Comparison of ENCODE assay signal across 11 cellular contexts in the genomic region with DNA sequence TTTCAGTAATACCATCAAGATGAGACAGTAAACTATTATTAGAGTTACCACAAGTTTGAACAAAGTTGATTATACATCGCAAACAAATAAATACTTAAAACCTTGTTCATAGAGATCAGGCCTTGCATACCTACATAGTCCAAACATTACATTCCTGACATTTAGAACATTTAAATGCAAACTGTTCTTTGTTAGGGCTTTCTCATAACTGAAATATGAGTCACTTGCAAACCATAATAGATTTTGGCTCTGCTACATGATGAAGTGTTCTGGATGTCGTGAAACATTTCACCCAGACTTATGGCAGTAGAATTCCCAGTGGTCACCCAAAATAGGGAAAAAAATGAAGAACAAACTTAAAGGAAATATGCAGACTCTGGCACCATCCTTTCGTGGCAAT.
DNase-seq lines count a peak whose midpoint lies in the region; ATAC-seq and TF ChIP-seq lines count a peak whose summit lies in the region.
"Had no signal": no experiment of that assay in that cellular context is flagged by ENCODE, and none has a peak within 500 bp of the region (broad histone marks: within the 10 kb centered on the region; RNA-seq: fewer than 3 reads in every experiment).

No MANE protein-coding gene starts in this region.

- peak overlapping the region; percentile 89 for H3K27ac ChIP-seq in AG04450 (ENCODE audit: low read depth, low read length)
- peak overlapping the region; percentile 48 for H3K27ac ChIP-seq in fibroblast of lung (ENCODE audit: insufficient read depth, low read length)

- H4K20me1 ChIP-seq in fibroblast of lung (ENCODE audit: control insufficient read depth, extremely low read depth, insufficient read depth, low read length) = no peaks in the 10 kb centered on the region

- peaks cover 10% of the 10 kb centered on the region for H3K36me3 Mint-ChIP-seq in nephron (ENCODE audit: low read depth)
- H3K36me3 Mint-ChIP-seq in activated CD8-positive, alpha-beta T cell treated with anti-CD3 and anti-CD28 coated beads for 36 hours (ENCODE audit: low read depth) = no peaks in the 10 kb centered on the region

- no peak overlapping the region for H3K9ac ChIP-seq in fibroblast of lung (ENCODE audit: insufficient read depth, low read length)

- DNase-seq in AG04450 (ENCODE audit: low read depth, low spot score) (peak; percentile 86), RPMI7951 (ENCODE audit: low read depth) (peak; percentile 31), fibroblast of lung (ENCODE audit: low read depth in 2 of 2) (peak; percentile 94 to 98), AML-193 (lab: John Stamatoyannopoulos, UW) (no peak)
- no peak for DNase-seq in activated CD8-positive, alpha-beta T cell treated with anti-CD3 and anti-CD28 coated beads for 36 hours
- DNase-seq: amygdala, C1 segment of cervical spinal cord, NCI-H1105 had no signal

- H3K9me3 Mint-ChIP-seq in nephron = peaks cover 3% of the 10 kb centered on the region
- H3K9me3 Mint-ChIP-seq in activated CD8-positive, alpha-beta T cell treated with anti-CD3 and anti-CD28 coated beads for 36 hours = peaks cover 4% of the 10 kb centered on the region

- H3K4me3 ChIP-seq in AG04450 (ENCODE audit: low read depth, low read length) = no peak overlapping the region
- peak overlapping the region in 2 of 4 experiments; percentile 4 to 44 for H3K4me3 ChIP-seq in fibroblast of lung (replicated peaks in 1 of 4; ENCODE audit: control extremely low read depth in 1 of 4, insufficient read depth in 1 of 4, low read depth in 3 of 4, low read length in 4 of 4)

- no peaks in the 10 kb centered on the region for H3K36me3 ChIP-seq in fibroblast of lung (ENCODE audit: control insufficient read depth, insufficient read depth, low read length)

- H3K4me2 ChIP-seq in fibroblast of lung (ENCODE audit: extremely low read depth, insufficient read depth, low read length) = peak overlapping the region; percentile 73

- peaks cover 13% of the 10 kb centered on the region for H3K4me1 ChIP-seq in fibroblast of lung (ENCODE audit: control insufficient read depth, extremely low read depth, insufficient read depth, low read length)

- H3K4me1 Mint-ChIP-seq in nephron = peaks cover 17% of the 10 kb centered on the region
- no peaks in the 10 kb centered on the region for H3K4me1 Mint-ChIP-seq in activated CD8-positive, alpha-beta T cell treated with anti-CD3 and anti-CD28 coated beads for 36 hours (ENCODE audit: low read depth)

- no peaks in the 10 kb centered on the region for H3K79me2 ChIP-seq in fibroblast of lung (ENCODE audit: control insufficient read depth, insufficient read depth, low read length)

- intact Hi-C loops in activated CD8-positive, alpha-beta T cell treated with anti-CD3 and anti-CD28 coated beads for 36 hours (cut with micrococcal nuclease) = no loop called here

- no peak overlapping the region for H3K4me3 Mint-ChIP-seq in nephron
- no peak overlapping the region for H3K4me3 Mint-ChIP-seq in activated CD8-positive, alpha-beta T cell treated with anti-CD3 and anti-CD28 coated beads for 36 hours

- H3K9me3 ChIP-seq in AG04450 (ENCODE audit: control insufficient read depth, insufficient read depth, low read length) = no peaks in the 10 kb centered on the region
- no peaks in the 10 kb centered on the region for H3K9me3 ChIP-seq in fibroblast of lung (ENCODE audit: control insufficient read depth, insufficient read depth, low read depth, low read length)

- CTCF ChIA-PET in AG04450 (lab: Charles Lee) = interaction anchor here (0.6 to 1.0 kb wide), 2 partner anchors 76 to 1195 kb away, joined by 3 to 5 read pairs; no protein-coding TSS in a partner anchor
- CTCF ChIA-PET in activated CD8-positive, alpha-beta T cell treated with anti-CD3 and anti-CD28 coated beads for 36 hours (lab: Charles Lee) = no interaction called here

- ATAC-seq in HG03520 (IDR thresholded peaks at IDR 0.05; ENCODE audit: unreplicated experiment) (no peak), HG02571 (IDR thresholded peaks at IDR 0.05; ENCODE audit: unreplicated experiment) (no peak)
- no peak for ATAC-seq in activated CD8-positive, alpha-beta T cell treated with anti-CD3 and anti-CD28 coated beads for 36 hours

- POLR2A ChIA-PET in AG04450 (lab: Yijun Ruan, JAX) = interaction anchor here (0.5 to 1.5 kb wide), 2 partner anchors 75 to 536 kb away, joined by 5 read pairs; a partner anchor contains a TSS
- POLR2A ChIA-PET in activated CD8-positive, alpha-beta T cell treated with anti-CD3 and anti-CD28 coated beads for 36 hours (lab: Charles Lee) = no interaction called here

- H3K27me3 ChIP-seq in AG04450 (ENCODE audit: control insufficient read depth, insufficient read depth, low read length) (no peaks in the 10 kb centered on the region), fibroblast of lung (ENCODE audit: control insufficient read depth, insufficient read depth, low read length) (no peaks in the 10 kb centered on the region)

- H3K27me3 Mint-ChIP-seq in nephron (ENCODE audit: low read depth) = no peaks in the 10 kb centered on the region
- H3K27me3 Mint-ChIP-seq in activated CD8-positive, alpha-beta T cell treated with anti-CD3 and anti-CD28 coated beads for 36 hours = no peaks in the 10 kb centered on the region

- TF ChIP-seq CTCF in AG04450 (IDR thresholded peaks at IDR 0.05; ENCODE audit: low read depth, low read length) (no peak), fibroblast of lung (conservative IDR thresholded peaks at IDR 0.05 in 1 of 2, IDR thresholded peaks at IDR 0.05 in 1 of 2; ENCODE audit: low read depth in 1 of 2, low read length in 2 of 2) (no peak), nephron (IDR thresholded peaks at IDR 0.05; ENCODE audit: unreplicated experiment in 3 of 3) (no peak)
- no peak for TF ChIP-seq CTCF in activated CD8-positive, alpha-beta T cell treated with anti-CD3 and anti-CD28 coated beads for 36 hours (IDR thresholded peaks at IDR 0.05)

- H2AFZ ChIP-seq in fibroblast of lung (ENCODE audit: low read length) = no peak overlapping the region

- H3K27ac Mint-ChIP-seq in nephron = peak overlapping the region in 2 of 3 experiments; percentile 41 to 55
- no peak overlapping the region for H3K27ac Mint-ChIP-seq in activated CD8-positive, alpha-beta T cell treated with anti-CD3 and anti-CD28 coated beads for 36 hours

Comparison
In these comparisons a context has a peak if more than half of its experiments do, and no peak if none do; other contexts are left out.
1. DNase-seq: peak in AG04450 (single experiment), RPMI7951 (single experiment) and fibroblast of lung (2 of 2); none in activated CD8-positive, alpha-beta T cell treated with anti-CD3 and anti-CD28 coated beads for 36 hours (single experiment) and AML-193 (0 of 2).